24 cellular contexts compared by ENCODE assay signal in genomic region chr12:46804054-46804453, GRCh38. TPM values are rescaled to one million over a fixed set of nuclear protein-coding genes. Genes with fewer than 3 reads are reported as not detected.
DNase-seq lines count a peak whose midpoint lies in the region; ATAC-seq, FAIRE-seq and TF ChIP-seq lines count a peak whose summit lies in the region.
"Had no signal": no experiment of that assay in that cellular context is flagged by ENCODE, and none has a peak within 500 bp of the region (broad histone marks: within the 10 kb centered on the region; RNA-seq: fewer than 3 reads in every experiment).

No MANE protein-coding gene starts in this region.

- no peaks in the 10 kb centered on the region for H3K9me3 ChIP-seq in A549
- no peaks in the 10 kb centered on the region for H3K9me3 ChIP-seq in SK-N-SH
- H3K9me3 ChIP-seq in psoas muscle, result no peaks in the 10 kb centered on the region

- DNase-seq in A549 (ENCODE audit: low read depth in 1 of 2, low spot score in 1 of 2) (no peak), SK-N-SH (no peak), left lobe of liver (ENCODE audit: low spot score) (no peak), psoas muscle (no peak), posterior vena cava (ENCODE audit: low spot score) (no peak), glomerular visceral epithelial cell (ENCODE audit: extremely low spot score) (no peak), 8988T (no peak)
- DNase-seq: ACHN; AML-193; CD4-positive, alpha-beta memory T cell; DMS153; DMS79; GDM1; GOT3; H7; HFFc6 had no signal

- 39% methylated on average over 3 of the region's 3 CpGs for WGBS in A549 (ENCODE audit: missing lambda C conversion rate)
- WGBS in SK-N-SH (ENCODE audit: low lambda C conversion rate), result 7% methylated on average over 3 of the region's 3 CpGs
- 48 to 69% (median 60%) methylated on average over 3 of the region's 3 CpGs for WGBS in psoas muscle, 3 donors

- TF ChIP-seq CTCF in A549 (IDR thresholded peaks at IDR 0.05) (no peak), SK-N-SH (IDR thresholded peaks at IDR 0.05) (no peak), psoas muscle (IDR thresholded peaks at IDR 0.05) (no peak)

- peak overlapping the region; percentile 73; the same call in 1 of the 2 replicates for H2AFZ ChIP-seq in SK-N-SH (ENCODE audit: low read depth)

- H3K36me3 ChIP-seq in SK-N-SH (replicated peaks in 1 of 2; ENCODE audit: control insufficient read depth in 1 of 2, insufficient read depth in 2 of 2, low read length in 1 of 2) (peaks cover 0 to 9% of the 10 kb centered on the region in 2 experiments), psoas muscle (ENCODE audit: insufficient read depth in 1 of 2, low read depth in 1 of 2) (no peaks in the 10 kb centered on the region)

- TF ChIP-seq RAD21 in A549 (conservative IDR thresholded peaks at IDR 0.05 in 1 of 2, IDR thresholded peaks at IDR 0.05 in 1 of 2) (no peak), SK-N-SH (IDR thresholded peaks at IDR 0.05; ENCODE audit: low read length) (no peak)

- H3K4me1 ChIP-seq in A549 (no peaks in the 10 kb centered on the region), SK-N-SH (ENCODE audit: control insufficient read depth in 1 of 2, insufficient read depth in 2 of 2, low read depth in 1 of 2, low read length in 1 of 2) (peaks cover 0 to 23% of the 10 kb centered on the region in 2 experiments; a peak in 2 of 4 replicates), psoas muscle (no peaks in the 10 kb centered on the region)

- no peaks in the 10 kb centered on the region for H4K20me1 ChIP-seq in SK-N-SH (ENCODE audit: insufficient read depth)

- no peak for TF ChIP-seq POLR2A in A549 (IDR thresholded peaks at IDR 0.05; ENCODE audit: low read length)

- H3K79me2 ChIP-seq in SK-N-SH (ENCODE audit: insufficient read depth), result peaks cover 46% of the 10 kb centered on the region

- H3K4me2 ChIP-seq in A549 (no peak overlapping the region), SK-N-SH (peak overlapping the region; percentile 49)

- no peak for FAIRE-seq in A549 (lab: Jason Lieb, UNC)
- FAIRE-seq: GM12892, GM18507 had no signal

- no peak overlapping the region for H3K4me3 ChIP-seq in A549
- H3K4me3 ChIP-seq in SK-N-SH (ENCODE audit: low read depth in 2 of 2, low read length in 1 of 2), result peak overlapping the region in 1 of 2 experiments; percentile 45; a peak in 3 of 4 replicates
- H3K4me3 ChIP-seq in psoas muscle, result peak overlapping the region; percentile 60

- no peaks in the 10 kb centered on the region for H3K9me2 ChIP-seq in SK-N-SH

- H3K9ac ChIP-seq in SK-N-SH, result peak overlapping the region; percentile 51; the same call in 1 of the 2 replicates

- H3K27ac ChIP-seq in A549, result no peak overlapping the region
- H3K27ac ChIP-seq in SK-N-SH (ENCODE audit: low read depth in 2 of 2, low read length in 1 of 2), result peak overlapping the region; percentile 54 to 68; a peak in 3 of 4 replicates
- peak overlapping the region; percentile 64 for H3K27ac ChIP-seq in psoas muscle
- H3K27ac ChIP-seq: 22Rv1, C4-2B, HL-60 had no signal

- CTCF ChIA-PET in A549 (lab: Yijun Ruan, JAX) (no interaction called here), SK-N-SH (lab: Yijun Ruan, JAX) (no interaction called here)

- no peak for TF ChIP-seq EP300 in A549 (IDR thresholded peaks at IDR 0.05)
- TF ChIP-seq EP300 in SK-N-SH (IDR thresholded peaks at IDR 0.05; ENCODE audit: borderline replicate concordance in 1 of 2, low read depth in 1 of 2, low read length in 1 of 2), result no peak

- ATAC-seq in A549 (no peak), left lobe of liver (peak; percentile 15), psoas muscle (peak in 2 of 4 donors; percentile 51 to 72)
- ATAC-seq: HCT116 had no signal

- peaks cover 9% of the 10 kb centered on the region for H3F3A ChIP-seq in SK-N-SH (replicated peaks; ENCODE audit: insufficient read depth)

- intact Hi-C loops in psoas muscle (cut with DNase I) (no loop called here), posterior vena cava (cut with DNase I) (no loop called here)

- POLR2A ChIA-PET in A549 (lab: Yijun Ruan, JAX), result no interaction called here
- POLR2A ChIA-PET in SK-N-SH (lab: Yijun Ruan, JAX), result no interaction called here

- H3K27me3 ChIP-seq in SK-N-SH (ENCODE audit: insufficient read depth) (no peaks in the 10 kb centered on the region), psoas muscle (ENCODE audit: insufficient read depth in 3 of 3, low read length in 2 of 3) (no peaks in the 10 kb centered on the region)

TF ChIP-seq in A549, 52 proteins besides CTCF, POLR2A, EP300 and RAD21:
- 0 out of 2 replicates have a peak, but pooled peaks have one; percentile 23 for TF ChIP-seq CBX8 (IDR thresholded peaks at IDR 0.05)
- TF ChIP-seq MAFK (IDR thresholded peaks at IDR 0.05; ENCODE audit: partially characterized antibody), result peak; percentile 52
- TF ChIP-seq KDM1A (IDR thresholded peaks at IDR 0.05; ENCODE audit: low read depth), result no peak

TF ChIP-seq in SK-N-SH, 30 proteins besides CTCF, POLR2A, EP300 and RAD21 (continues in another document):
- TF ChIP-seq FOXM1 (IDR thresholded peaks at IDR 0.05; ENCODE audit: low read depth), result no peak
- TF ChIP-seq YY1 (IDR thresholded peaks at IDR 0.05; ENCODE audit: low read depth), result no peak
- TF ChIP-seq FOXJ3 (CRISPR knock-in tag; IDR thresholded peaks at IDR 0.05), result no peak
- TF ChIP-seq, protein P1, sequence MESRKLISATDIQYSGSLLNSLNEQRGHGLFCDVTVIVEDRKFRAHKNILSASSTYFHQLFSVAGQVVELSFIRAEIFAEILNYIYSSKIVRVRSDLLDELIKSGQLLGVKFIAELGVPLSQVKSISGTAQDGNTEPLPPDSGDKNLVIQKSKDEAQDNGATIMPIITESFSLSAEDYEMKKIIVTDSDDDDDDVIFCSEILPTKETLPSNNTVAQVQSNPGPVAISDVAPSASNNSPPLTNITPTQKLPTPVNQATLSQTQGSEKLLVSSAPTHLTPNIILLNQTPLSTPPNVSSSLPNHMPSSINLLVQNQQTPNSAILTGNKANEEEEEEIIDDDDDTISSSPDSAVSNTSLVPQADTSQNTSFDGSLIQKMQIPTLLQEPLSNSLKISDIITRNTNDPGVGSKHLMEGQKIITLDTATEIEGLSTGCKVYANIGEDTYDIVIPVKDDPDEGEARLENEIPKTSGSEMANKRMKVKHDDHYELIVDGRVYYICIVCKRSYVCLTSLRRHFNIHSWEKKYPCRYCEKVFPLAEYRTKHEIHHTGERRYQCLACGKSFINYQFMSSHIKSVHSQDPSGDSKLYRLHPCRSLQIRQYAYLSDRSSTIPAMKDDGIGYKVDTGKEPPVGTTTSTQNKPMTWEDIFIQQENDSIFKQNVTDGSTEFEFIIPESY (IDR thresholded peaks at IDR 0.05; ENCODE audit: borderline replicate concordance, low read depth), result no peak
- TF ChIP-seq, protein P2, sequence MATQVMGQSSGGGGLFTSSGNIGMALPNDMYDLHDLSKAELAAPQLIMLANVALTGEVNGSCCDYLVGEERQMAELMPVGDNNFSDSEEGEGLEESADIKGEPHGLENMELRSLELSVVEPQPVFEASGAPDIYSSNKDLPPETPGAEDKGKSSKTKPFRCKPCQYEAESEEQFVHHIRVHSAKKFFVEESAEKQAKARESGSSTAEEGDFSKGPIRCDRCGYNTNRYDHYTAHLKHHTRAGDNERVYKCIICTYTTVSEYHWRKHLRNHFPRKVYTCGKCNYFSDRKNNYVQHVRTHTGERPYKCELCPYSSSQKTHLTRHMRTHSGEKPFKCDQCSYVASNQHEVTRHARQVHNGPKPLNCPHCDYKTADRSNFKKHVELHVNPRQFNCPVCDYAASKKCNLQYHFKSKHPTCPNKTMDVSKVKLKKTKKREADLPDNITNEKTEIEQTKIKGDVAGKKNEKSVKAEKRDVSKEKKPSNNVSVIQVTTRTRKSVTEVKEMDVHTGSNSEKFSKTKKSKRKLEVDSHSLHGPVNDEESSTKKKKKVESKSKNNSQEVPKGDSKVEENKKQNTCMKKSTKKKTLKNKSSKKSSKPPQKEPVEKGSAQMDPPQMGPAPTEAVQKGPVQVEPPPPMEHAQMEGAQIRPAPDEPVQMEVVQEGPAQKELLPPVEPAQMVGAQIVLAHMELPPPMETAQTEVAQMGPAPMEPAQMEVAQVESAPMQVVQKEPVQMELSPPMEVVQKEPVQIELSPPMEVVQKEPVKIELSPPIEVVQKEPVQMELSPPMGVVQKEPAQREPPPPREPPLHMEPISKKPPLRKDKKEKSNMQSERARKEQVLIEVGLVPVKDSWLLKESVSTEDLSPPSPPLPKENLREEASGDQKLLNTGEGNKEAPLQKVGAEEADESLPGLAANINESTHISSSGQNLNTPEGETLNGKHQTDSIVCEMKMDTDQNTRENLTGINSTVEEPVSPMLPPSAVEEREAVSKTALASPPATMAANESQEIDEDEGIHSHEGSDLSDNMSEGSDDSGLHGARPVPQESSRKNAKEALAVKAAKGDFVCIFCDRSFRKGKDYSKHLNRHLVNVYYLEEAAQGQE (IDR thresholded peaks at IDR 0.05; ENCODE audit: low read depth, low read length), result no peak
- TF ChIP-seq, protein P3, sequence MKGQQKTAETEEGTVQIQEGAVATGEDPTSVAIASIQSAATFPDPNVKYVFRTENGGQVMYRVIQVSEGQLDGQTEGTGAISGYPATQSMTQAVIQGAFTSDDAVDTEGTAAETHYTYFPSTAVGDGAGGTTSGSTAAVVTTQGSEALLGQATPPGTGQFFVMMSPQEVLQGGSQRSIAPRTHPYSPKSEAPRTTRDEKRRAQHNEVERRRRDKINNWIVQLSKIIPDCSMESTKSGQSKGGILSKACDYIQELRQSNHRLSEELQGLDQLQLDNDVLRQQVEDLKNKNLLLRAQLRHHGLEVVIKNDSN (IDR thresholded peaks at IDR 0.05; ENCODE audit: borderline replicate concordance, low read depth), result no peak
- no peak for TF ChIP-seq CHD2 (IDR thresholded peaks at IDR 0.05; ENCODE audit: low read length, partially characterized antibody)
- no peak for TF ChIP-seq RFX5 (IDR thresholded peaks at IDR 0.05; ENCODE audit: low read length)
- TF ChIP-seq, protein P4, sequence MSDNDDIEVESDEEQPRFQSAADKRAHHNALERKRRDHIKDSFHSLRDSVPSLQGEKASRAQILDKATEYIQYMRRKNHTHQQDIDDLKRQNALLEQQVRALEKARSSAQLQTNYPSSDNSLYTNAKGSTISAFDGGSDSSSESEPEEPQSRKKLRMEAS (IDR thresholded peaks at IDR 0.05; ENCODE audit: low read depth), result no peak
- no peak for TF ChIP-seq NFIC (IDR thresholded peaks at IDR 0.05; ENCODE audit: borderline replicate concordance)

RNA-seq across cellular contexts. Expression of gene SLC38A4, which starts 21.7 kb away (rescaled TPM):
- polyA plus RNA-seq in A549 (2011; rRNA removed) (0.09 TPM in 1 of 2 replicates, not detected in the other), A549 (2017; fragmentation: RNase III; extraction: RNeasy Plus Mini Kit Qiagen cat#74134 plus additional on column Dnase treatment) (0.03 to 0.30 TPM in 2 of 3 replicates, not detected in the other), SK-N-SH (2012; rRNA removed) (66.7 and 89.3 TPM in 2 replicates), psoas muscle (10 to 100 TPM in 2 of 3 donors, under 1 TPM in 1; 0.31 to 25.6 (median 17.3) TPM)
- not detected in 2 replicates for polyA plus RNA-seq in A549 (2012; cell fraction: cytosol; rRNA removed)
- polyA plus RNA-seq in A549 (2012; cell fraction: nucleus; rRNA removed), result 0.02 TPM in 1 of 2 replicates, not detected in the other
- polyA minus RNA-seq in A549 (2011; rRNA and poly(A)+ RNA removed), result not detected in 2 replicates
- 94.3 and 104 TPM in 2 replicates for polyA plus RNA-seq in SK-N-SH (2012; cell fraction: cytosol; rRNA removed)
- polyA plus RNA-seq in SK-N-SH (2012; cell fraction: nucleus; rRNA removed), result 42.3 and 91.6 TPM in 2 replicates
- total RNA-seq in left lobe of liver (518 TPM), psoas muscle (10 to 100 TPM in 3 of 4 donors, 1 to 10 TPM in 1; 9.2 to 17.0 (median 11.5) TPM), posterior vena cava (1 to 10 TPM; 1.0 to 1.5 TPM)
- total RNA-seq: CD4-positive, alpha-beta memory T cell; HT1080 had no signal
- polyA plus RNA-seq: CD4-positive, alpha-beta memory T cell; IgD-negative memory B cell had no signal

Comparison
In these comparisons a context has a peak if more than half of its experiments do, and no peak if none do; other contexts are left out.
1. H3K27ac ChIP-seq: peak in SK-N-SH (2 of 2) and psoas muscle (single experiment); none in A549 (0 of 2).
2. RNA of gene SLC38A4, which starts 21.7 kb away (total RNA-seq): 518 TPM in left lobe of liver (single experiment); 9.2 to 17.0 TPM in psoas muscle and 1.0 to 1.5 TPM in posterior vena cava; every median in the first group is over 10 times any median in the second.